3 cellular contexts compared by ENCODE assay signal in the genomic region with DNA sequence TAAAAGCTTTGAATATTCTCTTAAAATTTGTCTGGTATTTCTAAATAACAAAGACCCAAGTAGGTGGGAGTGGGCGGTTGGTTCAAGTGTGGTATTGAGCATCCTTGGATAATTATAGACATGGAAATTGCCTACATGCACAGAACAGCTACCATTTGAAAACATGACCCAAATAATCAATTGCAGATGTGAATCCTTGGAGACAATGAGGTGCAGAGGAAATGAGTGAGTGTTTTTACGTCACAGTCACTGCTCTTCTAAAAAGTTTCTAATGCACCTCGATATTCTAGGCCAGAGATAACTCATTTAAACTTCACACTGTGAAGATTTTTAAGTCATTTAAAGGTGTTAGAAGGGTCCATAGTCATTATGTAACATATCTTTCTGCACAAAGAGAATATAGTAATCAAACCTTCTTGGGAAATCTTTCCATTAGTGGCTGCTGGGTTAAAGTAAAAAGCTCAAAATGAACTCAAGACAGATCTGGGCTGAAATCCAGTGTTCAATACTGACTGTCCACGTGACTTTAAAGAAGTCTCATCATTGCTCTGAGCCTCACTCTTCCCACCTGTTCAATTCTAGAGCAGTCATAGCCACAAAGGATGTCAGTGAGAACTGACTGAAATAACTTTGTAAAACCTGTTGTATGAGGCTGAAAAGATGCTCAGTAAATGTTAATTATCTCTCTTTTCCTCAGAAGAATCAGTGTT.
TF ChIP-seq lines count a peak whose summit lies in the region.

No MANE protein-coding gene starts in this region.

TF ChIP-seq in SK-N-SH, 30 proteins besides CTCF, POLR2A, EP300 and RAD21 (continued from another document):
- TF ChIP-seq MXI1 (IDR thresholded peaks at IDR 0.05; ENCODE audit: low read depth, low read length): no peak
- TF ChIP-seq FOSL2 (IDR thresholded peaks at IDR 0.05; ENCODE audit: borderline replicate concordance, low read depth): no peak
- TF ChIP-seq RCOR1 (IDR thresholded peaks at IDR 0.05; ENCODE audit: low read length): no peak
- no peak for TF ChIP-seq EZH2phosphoT487 (IDR thresholded peaks at IDR 0.05; ENCODE audit: borderline replicate concordance, low read depth)

TF ChIP-seq in SK-N-SH treated with all-trans-retinoic acid at 6 μM for 48 hours, 23 proteins besides CTCF, POLR2A, EP300 and RAD21 (continued from another document):
- TF ChIP-seq, protein P1, sequence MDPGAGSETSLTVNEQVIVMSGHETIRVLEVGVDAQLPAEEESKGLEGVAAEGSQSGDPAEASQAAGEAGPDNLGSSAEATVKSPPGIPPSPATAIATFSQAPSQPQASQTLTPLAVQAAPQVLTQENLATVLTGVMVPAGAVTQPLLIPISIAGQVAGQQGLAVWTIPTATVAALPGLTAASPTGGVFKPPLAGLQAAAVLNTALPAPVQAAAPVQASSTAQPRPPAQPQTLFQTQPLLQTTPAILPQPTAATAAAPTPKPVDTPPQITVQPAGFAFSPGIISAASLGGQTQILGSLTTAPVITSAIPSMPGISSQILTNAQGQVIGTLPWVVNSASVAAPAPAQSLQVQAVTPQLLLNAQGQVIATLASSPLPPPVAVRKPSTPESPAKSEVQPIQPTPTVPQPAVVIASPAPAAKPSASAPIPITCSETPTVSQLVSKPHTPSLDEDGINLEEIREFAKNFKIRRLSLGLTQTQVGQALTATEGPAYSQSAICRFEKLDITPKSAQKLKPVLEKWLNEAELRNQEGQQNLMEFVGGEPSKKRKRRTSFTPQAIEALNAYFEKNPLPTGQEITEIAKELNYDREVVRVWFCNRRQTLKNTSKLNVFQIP (CRISPR knock-in tag; IDR thresholded peaks at IDR 0.05; ENCODE audit: borderline replicate concordance, low read depth): no peak
- TF ChIP-seq GLIS3 (CRISPR knock-in tag; IDR thresholded peaks at IDR 0.05) (no peak), ZNF70 (CRISPR knock-in tag; IDR thresholded peaks at IDR 0.05) (no peak)
TF ChIP-seq in SK-N-SH treated with all-trans-retinoic acid at 6 μM for 48 hours: peak in this region for 0.

TF ChIP-seq in WTC11, 78 proteins besides CTCF, POLR2A, EP300 and RAD21:
- TF ChIP-seq, protein P2, sequence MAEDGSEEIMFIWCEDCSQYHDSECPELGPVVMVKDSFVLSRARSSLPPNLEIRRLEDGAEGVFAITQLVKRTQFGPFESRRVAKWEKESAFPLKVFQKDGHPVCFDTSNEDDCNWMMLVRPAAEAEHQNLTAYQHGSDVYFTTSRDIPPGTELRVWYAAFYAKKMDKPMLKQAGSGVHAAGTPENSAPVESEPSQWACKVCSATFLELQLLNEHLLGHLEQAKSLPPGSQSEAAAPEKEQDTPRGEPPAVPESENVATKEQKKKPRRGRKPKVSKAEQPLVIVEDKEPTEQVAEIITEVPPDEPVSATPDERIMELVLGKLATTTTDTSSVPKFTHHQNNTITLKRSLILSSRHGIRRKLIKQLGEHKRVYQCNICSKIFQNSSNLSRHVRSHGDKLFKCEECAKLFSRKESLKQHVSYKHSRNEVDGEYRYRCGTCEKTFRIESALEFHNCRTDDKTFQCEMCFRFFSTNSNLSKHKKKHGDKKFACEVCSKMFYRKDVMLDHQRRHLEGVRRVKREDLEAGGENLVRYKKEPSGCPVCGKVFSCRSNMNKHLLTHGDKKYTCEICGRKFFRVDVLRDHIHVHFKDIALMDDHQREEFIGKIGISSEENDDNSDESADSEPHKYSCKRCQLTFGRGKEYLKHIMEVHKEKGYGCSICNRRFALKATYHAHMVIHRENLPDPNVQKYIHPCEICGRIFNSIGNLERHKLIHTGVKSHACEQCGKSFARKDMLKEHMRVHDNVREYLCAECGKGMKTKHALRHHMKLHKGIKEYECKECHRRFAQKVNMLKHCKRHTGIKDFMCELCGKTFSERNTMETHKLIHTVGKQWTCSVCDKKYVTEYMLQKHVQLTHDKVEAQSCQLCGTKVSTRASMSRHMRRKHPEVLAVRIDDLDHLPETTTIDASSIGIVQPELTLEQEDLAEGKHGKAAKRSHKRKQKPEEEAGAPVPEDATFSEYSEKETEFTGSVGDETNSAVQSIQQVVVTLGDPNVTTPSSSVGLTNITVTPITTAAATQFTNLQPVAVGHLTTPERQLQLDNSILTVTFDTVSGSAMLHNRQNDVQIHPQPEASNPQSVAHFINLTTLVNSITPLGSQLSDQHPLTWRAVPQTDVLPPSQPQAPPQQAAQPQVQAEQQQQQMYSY (CRISPR knock-in tag; IDR thresholded peaks at IDR 0.05): no peak
- TF ChIP-seq OVOL2 (CRISPR knock-in tag; IDR thresholded peaks at IDR 0.05; ENCODE audit: borderline replicate concordance): no peak
- TF ChIP-seq JUN (CRISPR knock-in tag; IDR thresholded peaks at IDR 0.05): no peak
- no peak for TF ChIP-seq FOXP1 (CRISPR knock-in tag; IDR thresholded peaks at IDR 0.05; ENCODE audit: borderline replicate concordance)
- TF ChIP-seq ELF4 (CRISPR knock-in tag; IDR thresholded peaks at IDR 0.05; ENCODE audit: low read depth): no peak
- TF ChIP-seq RELA (CRISPR knock-in tag; IDR thresholded peaks at IDR 0.05; ENCODE audit: borderline replicate concordance): no peak
- TF ChIP-seq, protein P3, sequence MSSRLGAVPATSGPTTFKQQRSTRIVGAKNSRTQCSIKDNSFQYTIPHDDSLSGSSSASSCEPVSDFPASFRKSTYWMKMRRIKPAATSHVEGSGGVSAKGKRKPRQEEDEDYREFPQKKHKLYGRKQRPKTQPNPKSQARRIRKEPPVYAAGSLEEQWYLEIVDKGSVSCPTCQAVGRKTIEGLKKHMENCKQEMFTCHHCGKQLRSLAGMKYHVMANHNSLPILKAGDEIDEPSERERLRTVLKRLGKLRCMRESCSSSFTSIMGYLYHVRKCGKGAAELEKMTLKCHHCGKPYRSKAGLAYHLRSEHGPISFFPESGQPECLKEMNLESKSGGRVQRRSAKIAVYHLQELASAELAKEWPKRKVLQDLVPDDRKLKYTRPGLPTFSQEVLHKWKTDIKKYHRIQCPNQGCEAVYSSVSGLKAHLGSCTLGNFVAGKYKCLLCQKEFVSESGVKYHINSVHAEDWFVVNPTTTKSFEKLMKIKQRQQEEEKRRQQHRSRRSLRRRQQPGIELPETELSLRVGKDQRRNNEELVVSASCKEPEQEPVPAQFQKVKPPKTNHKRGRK (CRISPR knock-in tag; IDR thresholded peaks at IDR 0.05; ENCODE audit: borderline replicate concordance): no peak
- TF ChIP-seq, protein P4, sequence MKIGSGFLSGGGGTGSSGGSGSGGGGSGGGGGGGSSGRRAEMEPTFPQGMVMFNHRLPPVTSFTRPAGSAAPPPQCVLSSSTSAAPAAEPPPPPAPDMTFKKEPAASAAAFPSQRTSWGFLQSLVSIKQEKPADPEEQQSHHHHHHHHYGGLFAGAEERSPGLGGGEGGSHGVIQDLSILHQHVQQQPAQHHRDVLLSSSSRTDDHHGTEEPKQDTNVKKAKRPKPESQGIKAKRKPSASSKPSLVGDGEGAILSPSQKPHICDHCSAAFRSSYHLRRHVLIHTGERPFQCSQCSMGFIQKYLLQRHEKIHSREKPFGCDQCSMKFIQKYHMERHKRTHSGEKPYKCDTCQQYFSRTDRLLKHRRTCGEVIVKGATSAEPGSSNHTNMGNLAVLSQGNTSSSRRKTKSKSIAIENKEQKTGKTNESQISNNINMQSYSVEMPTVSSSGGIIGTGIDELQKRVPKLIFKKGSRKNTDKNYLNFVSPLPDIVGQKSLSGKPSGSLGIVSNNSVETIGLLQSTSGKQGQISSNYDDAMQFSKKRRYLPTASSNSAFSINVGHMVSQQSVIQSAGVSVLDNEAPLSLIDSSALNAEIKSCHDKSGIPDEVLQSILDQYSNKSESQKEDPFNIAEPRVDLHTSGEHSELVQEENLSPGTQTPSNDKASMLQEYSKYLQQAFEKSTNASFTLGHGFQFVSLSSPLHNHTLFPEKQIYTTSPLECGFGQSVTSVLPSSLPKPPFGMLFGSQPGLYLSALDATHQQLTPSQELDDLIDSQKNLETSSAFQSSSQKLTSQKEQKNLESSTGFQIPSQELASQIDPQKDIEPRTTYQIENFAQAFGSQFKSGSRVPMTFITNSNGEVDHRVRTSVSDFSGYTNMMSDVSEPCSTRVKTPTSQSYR (CRISPR knock-in tag; IDR thresholded peaks at IDR 0.05): no peak
- TF ChIP-seq, protein P5, sequence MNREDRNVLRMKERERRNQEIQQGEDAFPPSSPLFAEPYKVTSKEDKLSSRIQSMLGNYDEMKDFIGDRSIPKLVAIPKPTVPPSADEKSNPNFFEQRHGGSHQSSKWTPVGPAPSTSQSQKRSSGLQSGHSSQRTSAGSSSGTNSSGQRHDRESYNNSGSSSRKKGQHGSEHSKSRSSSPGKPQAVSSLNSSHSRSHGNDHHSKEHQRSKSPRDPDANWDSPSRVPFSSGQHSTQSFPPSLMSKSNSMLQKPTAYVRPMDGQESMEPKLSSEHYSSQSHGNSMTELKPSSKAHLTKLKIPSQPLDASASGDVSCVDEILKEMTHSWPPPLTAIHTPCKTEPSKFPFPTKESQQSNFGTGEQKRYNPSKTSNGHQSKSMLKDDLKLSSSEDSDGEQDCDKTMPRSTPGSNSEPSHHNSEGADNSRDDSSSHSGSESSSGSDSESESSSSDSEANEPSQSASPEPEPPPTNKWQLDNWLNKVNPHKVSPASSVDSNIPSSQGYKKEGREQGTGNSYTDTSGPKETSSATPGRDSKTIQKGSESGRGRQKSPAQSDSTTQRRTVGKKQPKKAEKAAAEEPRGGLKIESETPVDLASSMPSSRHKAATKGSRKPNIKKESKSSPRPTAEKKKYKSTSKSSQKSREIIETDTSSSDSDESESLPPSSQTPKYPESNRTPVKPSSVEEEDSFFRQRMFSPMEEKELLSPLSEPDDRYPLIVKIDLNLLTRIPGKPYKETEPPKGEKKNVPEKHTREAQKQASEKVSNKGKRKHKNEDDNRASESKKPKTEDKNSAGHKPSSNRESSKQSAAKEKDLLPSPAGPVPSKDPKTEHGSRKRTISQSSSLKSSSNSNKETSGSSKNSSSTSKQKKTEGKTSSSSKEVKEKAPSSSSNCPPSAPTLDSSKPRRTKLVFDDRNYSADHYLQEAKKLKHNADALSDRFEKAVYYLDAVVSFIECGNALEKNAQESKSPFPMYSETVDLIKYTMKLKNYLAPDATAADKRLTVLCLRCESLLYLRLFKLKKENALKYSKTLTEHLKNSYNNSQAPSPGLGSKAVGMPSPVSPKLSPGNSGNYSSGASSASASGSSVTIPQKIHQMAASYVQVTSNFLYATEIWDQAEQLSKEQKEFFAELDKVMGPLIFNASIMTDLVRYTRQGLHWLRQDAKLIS (CRISPR knock-in tag; IDR thresholded peaks at IDR 0.05; ENCODE audit: borderline replicate concordance): no peak
- TF ChIP-seq, protein P6, sequence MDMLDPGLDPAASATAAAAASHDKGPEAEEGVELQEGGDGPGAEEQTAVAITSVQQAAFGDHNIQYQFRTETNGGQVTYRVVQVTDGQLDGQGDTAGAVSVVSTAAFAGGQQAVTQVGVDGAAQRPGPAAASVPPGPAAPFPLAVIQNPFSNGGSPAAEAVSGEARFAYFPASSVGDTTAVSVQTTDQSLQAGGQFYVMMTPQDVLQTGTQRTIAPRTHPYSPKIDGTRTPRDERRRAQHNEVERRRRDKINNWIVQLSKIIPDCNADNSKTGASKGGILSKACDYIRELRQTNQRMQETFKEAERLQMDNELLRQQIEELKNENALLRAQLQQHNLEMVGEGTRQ (CRISPR knock-in tag; IDR thresholded peaks at IDR 0.05): no peak
- TF ChIP-seq ZNF263 (CRISPR knock-in tag; IDR thresholded peaks at IDR 0.05; ENCODE audit: low read depth): no peak
- TF ChIP-seq NR1H2 (CRISPR knock-in tag; IDR thresholded peaks at IDR 0.05): no peak
- no peak for TF ChIP-seq ATF1 (CRISPR knock-in tag; IDR thresholded peaks at IDR 0.05)
- TF ChIP-seq, protein P7, sequence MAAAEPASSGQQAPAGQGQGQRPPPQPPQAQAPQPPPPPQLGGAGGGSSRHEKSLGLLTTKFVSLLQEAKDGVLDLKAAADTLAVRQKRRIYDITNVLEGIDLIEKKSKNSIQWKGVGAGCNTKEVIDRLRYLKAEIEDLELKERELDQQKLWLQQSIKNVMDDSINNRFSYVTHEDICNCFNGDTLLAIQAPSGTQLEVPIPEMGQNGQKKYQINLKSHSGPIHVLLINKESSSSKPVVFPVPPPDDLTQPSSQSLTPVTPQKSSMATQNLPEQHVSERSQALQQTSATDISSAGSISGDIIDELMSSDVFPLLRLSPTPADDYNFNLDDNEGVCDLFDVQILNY (CRISPR knock-in tag; IDR thresholded peaks at IDR 0.05): no peak
- TF ChIP-seq, protein P8, sequence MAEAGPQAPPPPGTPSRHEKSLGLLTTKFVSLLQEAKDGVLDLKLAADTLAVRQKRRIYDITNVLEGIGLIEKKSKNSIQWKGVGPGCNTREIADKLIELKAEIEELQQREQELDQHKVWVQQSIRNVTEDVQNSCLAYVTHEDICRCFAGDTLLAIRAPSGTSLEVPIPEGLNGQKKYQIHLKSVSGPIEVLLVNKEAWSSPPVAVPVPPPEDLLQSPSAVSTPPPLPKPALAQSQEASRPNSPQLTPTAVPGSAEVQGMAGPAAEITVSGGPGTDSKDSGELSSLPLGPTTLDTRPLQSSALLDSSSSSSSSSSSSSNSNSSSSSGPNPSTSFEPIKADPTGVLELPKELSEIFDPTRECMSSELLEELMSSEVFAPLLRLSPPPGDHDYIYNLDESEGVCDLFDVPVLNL (CRISPR knock-in tag; IDR thresholded peaks at IDR 0.05; ENCODE audit: borderline replicate concordance, low read depth): no peak
- TF ChIP-seq, protein P9, sequence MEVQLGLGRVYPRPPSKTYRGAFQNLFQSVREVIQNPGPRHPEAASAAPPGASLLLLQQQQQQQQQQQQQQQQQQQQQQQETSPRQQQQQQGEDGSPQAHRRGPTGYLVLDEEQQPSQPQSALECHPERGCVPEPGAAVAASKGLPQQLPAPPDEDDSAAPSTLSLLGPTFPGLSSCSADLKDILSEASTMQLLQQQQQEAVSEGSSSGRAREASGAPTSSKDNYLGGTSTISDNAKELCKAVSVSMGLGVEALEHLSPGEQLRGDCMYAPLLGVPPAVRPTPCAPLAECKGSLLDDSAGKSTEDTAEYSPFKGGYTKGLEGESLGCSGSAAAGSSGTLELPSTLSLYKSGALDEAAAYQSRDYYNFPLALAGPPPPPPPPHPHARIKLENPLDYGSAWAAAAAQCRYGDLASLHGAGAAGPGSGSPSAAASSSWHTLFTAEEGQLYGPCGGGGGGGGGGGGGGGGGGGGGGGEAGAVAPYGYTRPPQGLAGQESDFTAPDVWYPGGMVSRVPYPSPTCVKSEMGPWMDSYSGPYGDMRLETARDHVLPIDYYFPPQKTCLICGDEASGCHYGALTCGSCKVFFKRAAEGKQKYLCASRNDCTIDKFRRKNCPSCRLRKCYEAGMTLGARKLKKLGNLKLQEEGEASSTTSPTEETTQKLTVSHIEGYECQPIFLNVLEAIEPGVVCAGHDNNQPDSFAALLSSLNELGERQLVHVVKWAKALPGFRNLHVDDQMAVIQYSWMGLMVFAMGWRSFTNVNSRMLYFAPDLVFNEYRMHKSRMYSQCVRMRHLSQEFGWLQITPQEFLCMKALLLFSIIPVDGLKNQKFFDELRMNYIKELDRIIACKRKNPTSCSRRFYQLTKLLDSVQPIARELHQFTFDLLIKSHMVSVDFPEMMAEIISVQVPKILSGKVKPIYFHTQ (CRISPR knock-in tag; IDR thresholded peaks at IDR 0.05): no peak
- TF ChIP-seq EMX1 (CRISPR knock-in tag; IDR thresholded peaks at IDR 0.05): no peak
- TF ChIP-seq KAT7 (CRISPR knock-in tag; IDR thresholded peaks at IDR 0.05; ENCODE audit: borderline replicate concordance): no peak
- TF ChIP-seq, protein P10, sequence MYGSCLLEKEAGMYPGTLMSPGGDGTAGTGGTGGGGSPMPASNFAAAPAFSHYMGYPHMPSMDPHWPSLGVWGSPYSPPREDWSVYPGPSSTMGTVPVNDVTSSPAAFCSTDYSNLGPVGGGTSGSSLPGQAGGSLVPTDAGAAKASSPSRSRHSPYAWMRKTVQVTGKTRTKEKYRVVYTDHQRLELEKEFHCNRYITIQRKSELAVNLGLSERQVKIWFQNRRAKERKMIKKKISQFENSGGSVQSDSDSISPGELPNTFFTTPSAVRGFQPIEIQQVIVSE (CRISPR knock-in tag; IDR thresholded peaks at IDR 0.05; ENCODE audit: borderline replicate concordance): no peak
